12 cellular contexts compared by ENCODE assay signal in the genomic region with DNA sequence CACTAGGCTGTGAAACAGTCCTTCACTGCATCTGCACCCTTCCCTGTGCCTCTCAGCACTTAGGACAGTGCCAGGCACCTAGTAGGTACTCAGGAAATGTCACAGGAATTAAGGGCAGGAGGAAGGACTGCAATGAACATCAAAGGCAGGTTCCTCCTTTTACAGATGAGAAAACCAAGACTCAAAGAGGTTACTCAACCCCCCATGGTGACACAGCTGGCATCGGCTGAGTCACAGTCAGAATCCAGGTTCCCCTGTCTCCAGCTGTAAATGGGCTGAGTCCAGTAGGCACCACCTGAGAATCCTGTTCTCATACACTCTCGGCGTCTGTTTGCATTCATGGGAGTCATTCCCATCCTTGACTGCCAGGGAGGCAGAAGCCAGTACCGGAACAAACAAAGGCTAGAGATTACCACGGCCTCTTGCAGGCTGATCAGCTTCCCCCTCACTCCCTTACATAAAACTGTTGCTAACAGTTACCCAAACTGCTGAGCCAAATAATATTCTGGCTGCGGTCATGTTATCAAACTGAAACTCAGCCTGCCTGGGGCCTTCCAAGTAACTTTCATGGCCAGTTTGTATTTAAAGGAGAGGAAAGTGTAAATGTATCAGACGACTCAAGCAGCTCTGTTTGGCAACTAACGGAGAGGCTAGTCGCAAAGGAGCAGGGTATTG.
DNase-seq lines count a peak whose midpoint lies in the region; ATAC-seq and TF ChIP-seq lines count a peak whose summit lies in the region.
"Had no signal": no experiment of that assay in that cellular context is flagged by ENCODE, and none has a peak within 500 bp of the region (broad histone marks: within the 10 kb centered on the region; RNA-seq: fewer than 3 reads in every experiment).

No MANE protein-coding gene starts in this region.

- H3K4me3 Mint-ChIP-seq in endothelial cell (ENCODE audit: unreplicated experiment) = no peak overlapping the region
- no peak overlapping the region for H3K4me3 Mint-ChIP-seq in activated naive CD4-positive, alpha-beta T cell treated with anti-CD3 and anti-CD28 coated beads for 36 hours
- H3K4me3 Mint-ChIP-seq in naive thymus-derived CD8-positive, alpha-beta T cell = no peak overlapping the region
- H3K4me3 Mint-ChIP-seq: B cell had no signal

- H3K9ac ChIP-seq in endocrine pancreas (ENCODE audit: control insufficient read depth, insufficient read depth, low read length) = no peak overlapping the region
- H3K9ac ChIP-seq: parathyroid adenoma had no signal

- H3K36me3 Mint-ChIP-seq in endothelial cell (ENCODE audit: low read depth, unreplicated experiment) = peaks cover 4% of the 10 kb centered on the region
- no peaks in the 10 kb centered on the region for H3K36me3 Mint-ChIP-seq in activated naive CD4-positive, alpha-beta T cell treated with anti-CD3 and anti-CD28 coated beads for 36 hours (ENCODE audit: low read depth)
- no peaks in the 10 kb centered on the region for H3K36me3 Mint-ChIP-seq in naive thymus-derived CD8-positive, alpha-beta T cell
- H3K36me3 Mint-ChIP-seq: activated naive CD4-positive, alpha-beta T cell treated with anti-CD3 and anti-CD28 coated beads, Interleukin-2, amount 50 U/mL, for 72 hours had no signal

- no peaks in the 10 kb centered on the region for H3K9me3 Mint-ChIP-seq in endothelial cell (ENCODE audit: unreplicated experiment)
- H3K9me3 Mint-ChIP-seq in activated naive CD4-positive, alpha-beta T cell treated with anti-CD3 and anti-CD28 coated beads for 36 hours = no peaks in the 10 kb centered on the region
- H3K9me3 Mint-ChIP-seq in naive thymus-derived CD8-positive, alpha-beta T cell = peaks cover 0 to 3% (median 0%) of the 10 kb centered on the region in 9 donors
- H3K9me3 Mint-ChIP-seq: activated naive CD4-positive, alpha-beta T cell treated with anti-CD3 and anti-CD28 coated beads, Interleukin-2, amount 50 U/mL, for 72 hours had no signal

- peak overlapping the region in 1 of 2 donors; percentile 17 for H3K27ac ChIP-seq in lung (ENCODE audit: low read depth in 1 of 2, low read length in 1 of 2)
- H3K27ac ChIP-seq: parathyroid adenoma had no signal

- H3K36me3 ChIP-seq in endocrine pancreas (ENCODE audit: control insufficient read depth, insufficient read depth, low read length) (no peaks in the 10 kb centered on the region), lung (ENCODE audit: control insufficient read depth in 2 of 2, insufficient read depth in 2 of 2, low read length in 2 of 2) (no peaks in the 10 kb centered on the region)

- H3K4me1 ChIP-seq in endocrine pancreas (ENCODE audit: control insufficient read depth, insufficient read depth, low read length) (no peaks in the 10 kb centered on the region), lung (ENCODE audit: control insufficient read depth in 2 of 2, insufficient read depth in 2 of 2, low read length in 2 of 2) (peaks cover 0 to 4% of the 10 kb centered on the region in 2 donors)
- H3K4me1 ChIP-seq: parathyroid adenoma had no signal

- no peak overlapping the region for H3K27ac Mint-ChIP-seq in endothelial cell (ENCODE audit: unreplicated experiment)
- no peak overlapping the region for H3K27ac Mint-ChIP-seq in activated naive CD4-positive, alpha-beta T cell treated with anti-CD3 and anti-CD28 coated beads for 36 hours
- no peak overlapping the region for H3K27ac Mint-ChIP-seq in naive thymus-derived CD8-positive, alpha-beta T cell
- H3K27ac Mint-ChIP-seq: activated naive CD4-positive, alpha-beta T cell treated with anti-CD3 and anti-CD28 coated beads, Interleukin-2, amount 50 U/mL, for 72 hours; B cell had no signal

- peaks cover 6% of the 10 kb centered on the region for H3K4me1 Mint-ChIP-seq in endothelial cell (ENCODE audit: unreplicated experiment)
- no peaks in the 10 kb centered on the region for H3K4me1 Mint-ChIP-seq in activated naive CD4-positive, alpha-beta T cell treated with anti-CD3 and anti-CD28 coated beads for 36 hours (ENCODE audit: low read depth)
- H3K4me1 Mint-ChIP-seq in naive thymus-derived CD8-positive, alpha-beta T cell = no peaks in the 10 kb centered on the region
- H3K4me1 Mint-ChIP-seq: B cell had no signal

- 54 to 68% methylated on average over 9 of the region's 9 CpGs for WGBS in lung, 2 donors

- no peaks in the 10 kb centered on the region for H3K9me3 ChIP-seq in endocrine pancreas (ENCODE audit: control insufficient read depth, low read length)
- peaks cover 0 to 2% of the 10 kb centered on the region in 2 donors for H3K9me3 ChIP-seq in lung (ENCODE audit: control insufficient read depth in 2 of 2, insufficient read depth in 1 of 2, low read length in 1 of 2)

- TF ChIP-seq CTCF in lung (IDR thresholded peaks at IDR 0.05; ENCODE audit: control extremely low read depth, extremely low read depth) (no peak), endothelial cell (IDR thresholded peaks at IDR 0.05; ENCODE audit: unreplicated experiment) (no peak)

- POLR2A ChIA-PET in naive thymus-derived CD8-positive, alpha-beta T cell (lab: Charles Lee) = no interaction called here

- H3K27me3 Mint-ChIP-seq in endothelial cell (ENCODE audit: unreplicated experiment) = peaks cover 2% of the 10 kb centered on the region
- H3K27me3 Mint-ChIP-seq in activated naive CD4-positive, alpha-beta T cell treated with anti-CD3 and anti-CD28 coated beads for 36 hours (ENCODE audit: low read depth) = peaks cover 6% of the 10 kb centered on the region
- H3K27me3 Mint-ChIP-seq in naive thymus-derived CD8-positive, alpha-beta T cell = peaks cover 0 to 11% (median 0%) of the 10 kb centered on the region in 5 donors

- CTCF ChIA-PET in activated naive CD4-positive, alpha-beta T cell treated with anti-CD3 and anti-CD28 coated beads for 36 hours (lab: Charles Lee) = no interaction called here

- ATAC-seq in lung (ENCODE audit: insufficient read depth, low FRiP score) = peak; percentile 78
- no peak for ATAC-seq in naive thymus-derived CD8-positive, alpha-beta T cell
- ATAC-seq: activated naive CD4-positive, alpha-beta T cell treated with anti-CD3 and anti-CD28 coated beads, Interleukin-2, amount 50 U/mL, for 72 hours had no signal

- intact Hi-C loops in activated naive CD4-positive, alpha-beta T cell treated with anti-CD3 and anti-CD28 coated beads for 36 hours (cut with micrococcal nuclease) = no loop called here

- DNase-seq in Ammon's horn (ENCODE audit: low spot score) = peak; percentile 29
- peak; percentile 55 for DNase-seq in NCI-H345 (lab: John Stamatoyannopoulos, UW)
- DNase-seq in lung (ENCODE audit: low spot score) = no peak
- DNase-seq in endothelial cell (ENCODE audit: low spot score) = no peak
- DNase-seq in activated naive CD4-positive, alpha-beta T cell treated with anti-CD3 and anti-CD28 coated beads for 36 hours = no peak
- DNase-seq in naive thymus-derived CD8-positive, alpha-beta T cell = no peak
- no peak for DNase-seq in NCI-H1930 (lab: John Stamatoyannopoulos, UW)
- DNase-seq: T1000 had no signal

- H3K4me3 ChIP-seq in endocrine pancreas (ENCODE audit: control insufficient read depth, insufficient read depth, low read length) (peak overlapping the region; percentile 4), lung (no peak overlapping the region)

- H3K27me3 ChIP-seq in endocrine pancreas (ENCODE audit: control insufficient read depth, insufficient read depth, low read length) = no peaks in the 10 kb centered on the region
- no peaks in the 10 kb centered on the region for H3K27me3 ChIP-seq in lung (ENCODE audit: control insufficient read depth, insufficient read depth)

Comparison
In these comparisons a context has a peak if more than half of its experiments do, and no peak if none do; other contexts are left out.
1. DNase-seq: peak in Ammon's horn (single experiment) and NCI-H345 (single experiment); none in lung (single experiment), endothelial cell (single experiment), activated naive CD4-positive, alpha-beta T cell treated with anti-CD3 and anti-CD28 coated beads for 36 hours (single experiment), naive thymus-derived CD8-positive, alpha-beta T cell (0 of 10) and NCI-H1930 (0 of 2).